1 cellular context compared by ENCODE assay signal in the genomic region with DNA sequence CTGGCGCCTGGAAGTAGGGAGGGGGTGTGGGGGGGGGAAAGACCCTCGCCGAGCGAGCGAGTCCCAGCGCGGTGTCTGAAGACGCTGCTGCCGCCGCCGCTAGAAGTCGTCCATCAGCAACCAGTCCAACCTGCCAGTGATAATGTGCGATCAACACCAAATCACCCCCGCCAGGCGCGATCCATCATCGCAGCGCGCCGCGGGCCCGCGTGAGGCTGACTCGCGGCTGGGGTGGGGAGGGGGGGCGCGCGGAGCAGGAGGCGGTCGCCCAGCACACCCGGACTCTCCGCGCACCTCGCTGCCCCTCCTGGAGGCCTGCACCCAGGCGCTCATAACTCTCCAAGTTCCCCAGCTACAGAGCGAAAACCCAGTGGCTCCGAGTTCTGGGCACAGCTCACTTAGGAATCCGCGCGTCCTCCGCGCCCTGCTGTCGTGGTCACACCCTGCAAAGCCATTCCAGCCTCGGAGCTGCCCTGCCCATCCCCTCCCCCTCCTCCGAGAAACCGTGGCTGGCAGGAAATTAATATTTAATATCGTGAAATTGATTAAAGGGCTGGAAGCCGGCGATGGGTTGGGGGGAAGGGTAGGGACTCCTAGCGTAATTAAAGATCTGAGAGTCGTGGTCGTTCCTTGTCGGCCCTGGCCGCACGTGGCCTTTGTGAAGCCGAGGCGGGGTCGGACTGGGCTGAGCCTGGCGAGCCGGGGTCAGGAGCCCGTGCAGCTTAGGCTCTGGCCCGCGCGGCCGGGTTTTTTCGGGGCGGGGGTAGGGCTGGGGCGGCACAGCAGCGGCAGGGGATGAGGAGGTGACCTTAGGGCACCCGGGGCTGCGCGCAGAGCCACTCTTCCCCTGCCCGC.
TF ChIP-seq lines count a peak whose summit lies in the region.

No MANE protein-coding gene starts in this region.

TF ChIP-seq in K562, 482 proteins besides CTCF, POLR2A, EP300 and RAD21 (continued from another document and continues in another):
- TF ChIP-seq, protein P1, sequence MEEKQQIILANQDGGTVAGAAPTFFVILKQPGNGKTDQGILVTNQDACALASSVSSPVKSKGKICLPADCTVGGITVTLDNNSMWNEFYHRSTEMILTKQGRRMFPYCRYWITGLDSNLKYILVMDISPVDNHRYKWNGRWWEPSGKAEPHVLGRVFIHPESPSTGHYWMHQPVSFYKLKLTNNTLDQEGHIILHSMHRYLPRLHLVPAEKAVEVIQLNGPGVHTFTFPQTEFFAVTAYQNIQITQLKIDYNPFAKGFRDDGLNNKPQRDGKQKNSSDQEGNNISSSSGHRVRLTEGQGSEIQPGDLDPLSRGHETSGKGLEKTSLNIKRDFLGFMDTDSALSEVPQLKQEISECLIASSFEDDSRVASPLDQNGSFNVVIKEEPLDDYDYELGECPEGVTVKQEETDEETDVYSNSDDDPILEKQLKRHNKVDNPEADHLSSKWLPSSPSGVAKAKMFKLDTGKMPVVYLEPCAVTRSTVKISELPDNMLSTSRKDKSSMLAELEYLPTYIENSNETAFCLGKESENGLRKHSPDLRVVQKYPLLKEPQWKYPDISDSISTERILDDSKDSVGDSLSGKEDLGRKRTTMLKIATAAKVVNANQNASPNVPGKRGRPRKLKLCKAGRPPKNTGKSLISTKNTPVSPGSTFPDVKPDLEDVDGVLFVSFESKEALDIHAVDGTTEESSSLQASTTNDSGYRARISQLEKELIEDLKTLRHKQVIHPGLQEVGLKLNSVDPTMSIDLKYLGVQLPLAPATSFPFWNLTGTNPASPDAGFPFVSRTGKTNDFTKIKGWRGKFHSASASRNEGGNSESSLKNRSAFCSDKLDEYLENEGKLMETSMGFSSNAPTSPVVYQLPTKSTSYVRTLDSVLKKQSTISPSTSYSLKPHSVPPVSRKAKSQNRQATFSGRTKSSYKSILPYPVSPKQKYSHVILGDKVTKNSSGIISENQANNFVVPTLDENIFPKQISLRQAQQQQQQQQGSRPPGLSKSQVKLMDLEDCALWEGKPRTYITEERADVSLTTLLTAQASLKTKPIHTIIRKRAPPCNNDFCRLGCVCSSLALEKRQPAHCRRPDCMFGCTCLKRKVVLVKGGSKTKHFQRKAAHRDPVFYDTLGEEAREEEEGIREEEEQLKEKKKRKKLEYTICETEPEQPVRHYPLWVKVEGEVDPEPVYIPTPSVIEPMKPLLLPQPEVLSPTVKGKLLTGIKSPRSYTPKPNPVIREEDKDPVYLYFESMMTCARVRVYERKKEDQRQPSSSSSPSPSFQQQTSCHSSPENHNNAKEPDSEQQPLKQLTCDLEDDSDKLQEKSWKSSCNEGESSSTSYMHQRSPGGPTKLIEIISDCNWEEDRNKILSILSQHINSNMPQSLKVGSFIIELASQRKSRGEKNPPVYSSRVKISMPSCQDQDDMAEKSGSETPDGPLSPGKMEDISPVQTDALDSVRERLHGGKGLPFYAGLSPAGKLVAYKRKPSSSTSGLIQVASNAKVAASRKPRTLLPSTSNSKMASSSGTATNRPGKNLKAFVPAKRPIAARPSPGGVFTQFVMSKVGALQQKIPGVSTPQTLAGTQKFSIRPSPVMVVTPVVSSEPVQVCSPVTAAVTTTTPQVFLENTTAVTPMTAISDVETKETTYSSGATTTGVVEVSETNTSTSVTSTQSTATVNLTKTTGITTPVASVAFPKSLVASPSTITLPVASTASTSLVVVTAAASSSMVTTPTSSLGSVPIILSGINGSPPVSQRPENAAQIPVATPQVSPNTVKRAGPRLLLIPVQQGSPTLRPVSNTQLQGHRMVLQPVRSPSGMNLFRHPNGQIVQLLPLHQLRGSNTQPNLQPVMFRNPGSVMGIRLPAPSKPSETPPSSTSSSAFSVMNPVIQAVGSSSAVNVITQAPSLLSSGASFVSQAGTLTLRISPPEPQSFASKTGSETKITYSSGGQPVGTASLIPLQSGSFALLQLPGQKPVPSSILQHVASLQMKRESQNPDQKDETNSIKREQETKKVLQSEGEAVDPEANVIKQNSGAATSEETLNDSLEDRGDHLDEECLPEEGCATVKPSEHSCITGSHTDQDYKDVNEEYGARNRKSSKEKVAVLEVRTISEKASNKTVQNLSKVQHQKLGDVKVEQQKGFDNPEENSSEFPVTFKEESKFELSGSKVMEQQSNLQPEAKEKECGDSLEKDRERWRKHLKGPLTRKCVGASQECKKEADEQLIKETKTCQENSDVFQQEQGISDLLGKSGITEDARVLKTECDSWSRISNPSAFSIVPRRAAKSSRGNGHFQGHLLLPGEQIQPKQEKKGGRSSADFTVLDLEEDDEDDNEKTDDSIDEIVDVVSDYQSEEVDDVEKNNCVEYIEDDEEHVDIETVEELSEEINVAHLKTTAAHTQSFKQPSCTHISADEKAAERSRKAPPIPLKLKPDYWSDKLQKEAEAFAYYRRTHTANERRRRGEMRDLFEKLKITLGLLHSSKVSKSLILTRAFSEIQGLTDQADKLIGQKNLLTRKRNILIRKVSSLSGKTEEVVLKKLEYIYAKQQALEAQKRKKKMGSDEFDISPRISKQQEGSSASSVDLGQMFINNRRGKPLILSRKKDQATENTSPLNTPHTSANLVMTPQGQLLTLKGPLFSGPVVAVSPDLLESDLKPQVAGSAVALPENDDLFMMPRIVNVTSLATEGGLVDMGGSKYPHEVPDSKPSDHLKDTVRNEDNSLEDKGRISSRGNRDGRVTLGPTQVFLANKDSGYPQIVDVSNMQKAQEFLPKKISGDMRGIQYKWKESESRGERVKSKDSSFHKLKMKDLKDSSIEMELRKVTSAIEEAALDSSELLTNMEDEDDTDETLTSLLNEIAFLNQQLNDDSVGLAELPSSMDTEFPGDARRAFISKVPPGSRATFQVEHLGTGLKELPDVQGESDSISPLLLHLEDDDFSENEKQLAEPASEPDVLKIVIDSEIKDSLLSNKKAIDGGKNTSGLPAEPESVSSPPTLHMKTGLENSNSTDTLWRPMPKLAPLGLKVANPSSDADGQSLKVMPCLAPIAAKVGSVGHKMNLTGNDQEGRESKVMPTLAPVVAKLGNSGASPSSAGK (IDR thresholded peaks at IDR 0.05) = 0 out of 2 replicates have a peak, but pooled peaks have one; percentile 8
- no peak for TF ChIP-seq KAT8 (IDR thresholded peaks at IDR 0.05; ENCODE audit: low read depth)
- TF ChIP-seq ETS2 (tag; IDR thresholded peaks at IDR 0.05; ENCODE audit: borderline replicate concordance, poor library complexity, severe bottlenecking) = no peak
- TF ChIP-seq RFX1 (IDR thresholded peaks at IDR 0.05) = no peak
- TF ChIP-seq CBX1 (IDR thresholded peaks at IDR 0.05; ENCODE audit: low read depth) = 0 out of 2 replicates have a peak, but pooled peaks have one; percentile 2
- no peak for TF ChIP-seq POLR2AphosphoS2 (IDR thresholded peaks at IDR 0.05; ENCODE audit: low read length)
- TF ChIP-seq, protein P2, sequence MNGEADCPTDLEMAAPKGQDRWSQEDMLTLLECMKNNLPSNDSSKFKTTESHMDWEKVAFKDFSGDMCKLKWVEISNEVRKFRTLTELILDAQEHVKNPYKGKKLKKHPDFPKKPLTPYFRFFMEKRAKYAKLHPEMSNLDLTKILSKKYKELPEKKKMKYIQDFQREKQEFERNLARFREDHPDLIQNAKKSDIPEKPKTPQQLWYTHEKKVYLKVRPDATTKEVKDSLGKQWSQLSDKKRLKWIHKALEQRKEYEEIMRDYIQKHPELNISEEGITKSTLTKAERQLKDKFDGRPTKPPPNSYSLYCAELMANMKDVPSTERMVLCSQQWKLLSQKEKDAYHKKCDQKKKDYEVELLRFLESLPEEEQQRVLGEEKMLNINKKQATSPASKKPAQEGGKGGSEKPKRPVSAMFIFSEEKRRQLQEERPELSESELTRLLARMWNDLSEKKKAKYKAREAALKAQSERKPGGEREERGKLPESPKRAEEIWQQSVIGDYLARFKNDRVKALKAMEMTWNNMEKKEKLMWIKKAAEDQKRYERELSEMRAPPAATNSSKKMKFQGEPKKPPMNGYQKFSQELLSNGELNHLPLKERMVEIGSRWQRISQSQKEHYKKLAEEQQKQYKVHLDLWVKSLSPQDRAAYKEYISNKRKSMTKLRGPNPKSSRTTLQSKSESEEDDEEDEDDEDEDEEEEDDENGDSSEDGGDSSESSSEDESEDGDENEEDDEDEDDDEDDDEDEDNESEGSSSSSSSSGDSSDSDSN (IDR thresholded peaks at IDR 0.05; ENCODE audit: borderline replicate concordance in 1 of 2, low read depth in 2 of 2, low read length in 2 of 2) = no peak
- no peak for TF ChIP-seq ZNF699 (CRISPR knock-in tag; IDR thresholded peaks at IDR 0.05; ENCODE audit: insufficient replicate concordance)
- 0 out of 2 replicates have a peak, but pooled peaks have one; percentile 17 for TF ChIP-seq RB1 (IDR thresholded peaks at IDR 0.05; ENCODE audit: low read depth)
- 0 out of 2 replicates have a peak, but pooled peaks have one; percentile 9 for TF ChIP-seq L3MBTL2 (IDR thresholded peaks at IDR 0.05)
- TF ChIP-seq MIER1 (IDR thresholded peaks at IDR 0.05; ENCODE audit: low read depth) = no peak
- no peak for TF ChIP-seq XRCC3 (IDR thresholded peaks at IDR 0.05)
- TF ChIP-seq CBX2 (IDR thresholded peaks at IDR 0.05; ENCODE audit: insufficient read depth, low read length, poor library complexity, severe bottlenecking) = no peak
- TF ChIP-seq, protein P3, sequence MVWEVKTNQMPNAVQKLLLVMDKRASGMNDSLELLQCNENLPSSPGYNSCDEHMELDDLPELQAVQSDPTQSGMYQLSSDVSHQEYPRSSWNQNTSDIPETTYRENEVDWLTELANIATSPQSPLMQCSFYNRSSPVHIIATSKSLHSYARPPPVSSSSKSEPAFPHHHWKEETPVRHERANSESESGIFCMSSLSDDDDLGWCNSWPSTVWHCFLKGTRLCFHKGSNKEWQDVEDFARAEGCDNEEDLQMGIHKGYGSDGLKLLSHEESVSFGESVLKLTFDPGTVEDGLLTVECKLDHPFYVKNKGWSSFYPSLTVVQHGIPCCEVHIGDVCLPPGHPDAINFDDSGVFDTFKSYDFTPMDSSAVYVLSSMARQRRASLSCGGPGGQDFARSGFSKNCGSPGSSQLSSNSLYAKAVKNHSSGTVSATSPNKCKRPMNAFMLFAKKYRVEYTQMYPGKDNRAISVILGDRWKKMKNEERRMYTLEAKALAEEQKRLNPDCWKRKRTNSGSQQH (CRISPR knock-in tag; IDR thresholded peaks at IDR 0.05) = no peak
- TF ChIP-seq BMI1 (IDR thresholded peaks at IDR 0.05; ENCODE audit: low read length) = no peak
- TF ChIP-seq, protein P4, sequence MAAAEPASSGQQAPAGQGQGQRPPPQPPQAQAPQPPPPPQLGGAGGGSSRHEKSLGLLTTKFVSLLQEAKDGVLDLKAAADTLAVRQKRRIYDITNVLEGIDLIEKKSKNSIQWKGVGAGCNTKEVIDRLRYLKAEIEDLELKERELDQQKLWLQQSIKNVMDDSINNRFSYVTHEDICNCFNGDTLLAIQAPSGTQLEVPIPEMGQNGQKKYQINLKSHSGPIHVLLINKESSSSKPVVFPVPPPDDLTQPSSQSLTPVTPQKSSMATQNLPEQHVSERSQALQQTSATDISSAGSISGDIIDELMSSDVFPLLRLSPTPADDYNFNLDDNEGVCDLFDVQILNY (CRISPR knock-in tag; IDR thresholded peaks at IDR 0.05) = no peak
- TF ChIP-seq PML (IDR thresholded peaks at IDR 0.05; ENCODE audit: low read length) = no peak
- TF ChIP-seq, protein P5, sequence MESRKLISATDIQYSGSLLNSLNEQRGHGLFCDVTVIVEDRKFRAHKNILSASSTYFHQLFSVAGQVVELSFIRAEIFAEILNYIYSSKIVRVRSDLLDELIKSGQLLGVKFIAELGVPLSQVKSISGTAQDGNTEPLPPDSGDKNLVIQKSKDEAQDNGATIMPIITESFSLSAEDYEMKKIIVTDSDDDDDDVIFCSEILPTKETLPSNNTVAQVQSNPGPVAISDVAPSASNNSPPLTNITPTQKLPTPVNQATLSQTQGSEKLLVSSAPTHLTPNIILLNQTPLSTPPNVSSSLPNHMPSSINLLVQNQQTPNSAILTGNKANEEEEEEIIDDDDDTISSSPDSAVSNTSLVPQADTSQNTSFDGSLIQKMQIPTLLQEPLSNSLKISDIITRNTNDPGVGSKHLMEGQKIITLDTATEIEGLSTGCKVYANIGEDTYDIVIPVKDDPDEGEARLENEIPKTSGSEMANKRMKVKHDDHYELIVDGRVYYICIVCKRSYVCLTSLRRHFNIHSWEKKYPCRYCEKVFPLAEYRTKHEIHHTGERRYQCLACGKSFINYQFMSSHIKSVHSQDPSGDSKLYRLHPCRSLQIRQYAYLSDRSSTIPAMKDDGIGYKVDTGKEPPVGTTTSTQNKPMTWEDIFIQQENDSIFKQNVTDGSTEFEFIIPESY (CRISPR knock-in tag; IDR thresholded peaks at IDR 0.05) = 0 out of 2 replicates have a peak, but pooled peaks have one; percentile 2
- TF ChIP-seq CEBPB (tag; IDR thresholded peaks at IDR 0.05) = no peak
- no peak for TF ChIP-seq EWSR1 (IDR thresholded peaks at IDR 0.05; ENCODE audit: borderline replicate concordance, low read depth, partially characterized antibody)
- no peak for TF ChIP-seq ZBTB8A (IDR thresholded peaks at IDR 0.05; ENCODE audit: partially characterized antibody)
- peak; percentile 54; the same call in 1 of the 2 replicates for TF ChIP-seq NFRKB (IDR thresholded peaks at IDR 0.05; ENCODE audit: low read depth)
- TF ChIP-seq RUNX1 (IDR thresholded peaks at IDR 0.05; ENCODE audit: low read depth) = no peak
- TF ChIP-seq MYC (IDR thresholded peaks at IDR 0.05; ENCODE audit: low read depth, low read length) = no peak
- TF ChIP-seq MYC (CRISPR knock-in tag; IDR thresholded peaks at IDR 0.05; ENCODE audit: borderline replicate concordance, low read depth) = no peak
- TF ChIP-seq FOXM1 (IDR thresholded peaks at IDR 0.05; ENCODE audit: low read depth) = no peak
- no peak for TF ChIP-seq FOXM1 (CRISPR knock-in tag; IDR thresholded peaks at IDR 0.05; ENCODE audit: low read depth)
- peak; percentile 57 for TF ChIP-seq GABPB1 (CRISPR knock-in tag; IDR thresholded peaks at IDR 0.05)
- TF ChIP-seq HIVEP1 (CRISPR knock-in tag; IDR thresholded peaks at IDR 0.05) = no peak
- TF ChIP-seq NR2C2 (CRISPR knock-in tag; IDR thresholded peaks at IDR 0.05) = no peak
- TF ChIP-seq NR2C2 (tag; IDR thresholded peaks at IDR 0.05) = no peak
